7 cellular contexts compared by ENCODE assay signal in genomic region chr10:100968839-100969174, GRCh38. TPM values are rescaled to one million over a fixed set of nuclear protein-coding genes. Genes with fewer than 3 reads are reported as not detected.
DNase-seq lines count a peak whose midpoint lies in the region; ATAC-seq and TF ChIP-seq lines count a peak whose summit lies in the region.
"Had no signal": no experiment of that assay in that cellular context is flagged by ENCODE, and none has a peak within 500 bp of the region (broad histone marks: within the 10 kb centered on the region; RNA-seq: fewer than 3 reads in every experiment).

No MANE protein-coding gene starts in this region.

- WGBS in upper lobe of left lung, 2 donors = 29 to 38% methylated on average over 8 to 9 of the region's 9 CpGs

- H3K27ac ChIP-seq in upper lobe of left lung = peak overlapping the region in 1 of 4 donors; percentile 55

- no peaks in the 10 kb centered on the region for H3K9me3 ChIP-seq in upper lobe of left lung

- peak overlapping the region; percentile 66 for H3K4me3 Mint-ChIP-seq in activated naive CD4-positive, alpha-beta T cell treated with anti-CD3 and anti-CD28 coated beads, Interleukin-2, amount 50 U/mL, for 24 hours

- peaks cover 4 to 24% (median 16%) of the 10 kb centered on the region in 4 donors for H3K4me1 ChIP-seq in upper lobe of left lung

- H3K27me3 Mint-ChIP-seq in activated naive CD4-positive, alpha-beta T cell treated with anti-CD3 and anti-CD28 coated beads, Interleukin-2, amount 50 U/mL, for 24 hours = no peaks in the 10 kb centered on the region

- H3K27ac Mint-ChIP-seq in activated naive CD4-positive, alpha-beta T cell treated with anti-CD3 and anti-CD28 coated beads, Interleukin-2, amount 50 U/mL, for 24 hours = no peak overlapping the region
- no peak overlapping the region for H3K27ac Mint-ChIP-seq in activated naive CD4-positive, alpha-beta T cell treated with anti-CD3 and anti-CD28 coated beads, Interleukin-2, amount 50 U/mL, for 72 hours

- H3K36me3 Mint-ChIP-seq in activated naive CD4-positive, alpha-beta T cell treated with anti-CD3 and anti-CD28 coated beads, Interleukin-2, amount 50 U/mL, for 24 hours = peaks cover 3% of the 10 kb centered on the region
- H3K36me3 Mint-ChIP-seq in activated naive CD4-positive, alpha-beta T cell treated with anti-CD3 and anti-CD28 coated beads, Interleukin-2, amount 50 U/mL, for 72 hours = no peaks in the 10 kb centered on the region

- no peak for TF ChIP-seq EP300 in upper lobe of left lung (IDR thresholded peaks at IDR 0.05)

- H3K4me3 ChIP-seq in iPS-11a (ENCODE audit: low read depth, low read length) (peak overlapping the region; percentile 36), upper lobe of left lung (peak overlapping the region; percentile 48 to 76 (median 60))

- no peak for ATAC-seq in activated naive CD4-positive, alpha-beta T cell treated with anti-CD3 and anti-CD28 coated beads, Interleukin-2, amount 50 U/mL, for 72 hours
- ATAC-seq in upper lobe of left lung (ENCODE audit: low FRiP score in 2 of 2) (peak in 1 of 2 donors; percentile 5), HG03439 (IDR thresholded peaks at IDR 0.05; ENCODE audit: unreplicated experiment) (no peak)

- peaks cover 0 to 13% (median 7%) of the 10 kb centered on the region in 4 donors for H3K36me3 ChIP-seq in upper lobe of left lung

- no peak for TF ChIP-seq CTCF in upper lobe of left lung (IDR thresholded peaks at IDR 0.05)

- TF ChIP-seq POLR2A in upper lobe of left lung (IDR thresholded peaks at IDR 0.05) = no peak

- no peak for DNase-seq in activated naive CD4-positive, alpha-beta T cell treated with anti-CD3 and anti-CD28 coated beads, Interleukin-2, amount 50 U/mL, for 72 hours (ENCODE audit: low spot score in 2 of 2)
- DNase-seq in upper lobe of left lung (no peak), RPMI8226 (no peak)
- DNase-seq: DMS79 had no signal

- peaks cover 15% of the 10 kb centered on the region for H3K4me1 Mint-ChIP-seq in activated naive CD4-positive, alpha-beta T cell treated with anti-CD3 and anti-CD28 coated beads, Interleukin-2, amount 50 U/mL, for 24 hours

- no peaks in the 10 kb centered on the region for H3K27me3 ChIP-seq in upper lobe of left lung

- H3K9me3 Mint-ChIP-seq in activated naive CD4-positive, alpha-beta T cell treated with anti-CD3 and anti-CD28 coated beads, Interleukin-2, amount 50 U/mL, for 24 hours = no peaks in the 10 kb centered on the region
- no peaks in the 10 kb centered on the region for H3K9me3 Mint-ChIP-seq in activated naive CD4-positive, alpha-beta T cell treated with anti-CD3 and anti-CD28 coated beads, Interleukin-2, amount 50 U/mL, for 72 hours

RNA-seq across cellular contexts. Expression of gene SEMA4G, which starts 0.5 kb away (rescaled TPM):
- total RNA-seq in activated naive CD4-positive, alpha-beta T cell treated with anti-CD3 and anti-CD28 coated beads, Interleukin-2, amount 50 U/mL, for 72 hours = 1 to 10 TPM in 1 of 2 donors, under 1 TPM in 1; 0.39 to 3.2 TPM
- total RNA-seq in upper lobe of left lung = 10 to 100 TPM in 2 of 6 donors, 1 to 10 TPM in 4; 5.4 to 20.4 (median 8.5) TPM

RNA-seq across cellular contexts. Expression of gene MRPL43, which starts 18.5 kb away (rescaled TPM):
- total RNA-seq in activated naive CD4-positive, alpha-beta T cell treated with anti-CD3 and anti-CD28 coated beads, Interleukin-2, amount 50 U/mL, for 72 hours = 10 to 100 TPM; 42.4 to 53.3 TPM
- 10 to 100 TPM; 40.2 to 72.1 (median 63.5) TPM for total RNA-seq in upper lobe of left lung

RNA-seq across cellular contexts. Expression of gene TWNK, which starts 18.5 kb away (rescaled TPM):
- 10 to 100 TPM; 11.6 to 17.0 TPM for total RNA-seq in activated naive CD4-positive, alpha-beta T cell treated with anti-CD3 and anti-CD28 coated beads, Interleukin-2, amount 50 U/mL, for 72 hours
- 1 to 10 TPM; 2.6 to 9.1 (median 5.8) TPM for total RNA-seq in upper lobe of left lung

RNA-seq across cellular contexts. Expression of gene LZTS2, which starts 30.8 kb away (rescaled TPM):
- total RNA-seq in activated naive CD4-positive, alpha-beta T cell treated with anti-CD3 and anti-CD28 coated beads, Interleukin-2, amount 50 U/mL, for 72 hours = 10 to 100 TPM in 1 of 2 donors, 1 to 10 TPM in 1; 6.8 to 19.2 TPM
- total RNA-seq in upper lobe of left lung = 100 to 1,000 TPM in 2 of 6 donors, 10 to 100 TPM in 4; 42.5 to 105 (median 60.1) TPM

RNA-seq across cellular contexts. Expression of gene SLF2, which starts 56.0 kb away (rescaled TPM):
- total RNA-seq in activated naive CD4-positive, alpha-beta T cell treated with anti-CD3 and anti-CD28 coated beads, Interleukin-2, amount 50 U/mL, for 72 hours = 10 to 100 TPM; 34.8 to 67.1 TPM
- 10 to 100 TPM; 13.4 to 60.8 (median 28.2) TPM for total RNA-seq in upper lobe of left lung
